24 cellular contexts compared by ENCODE assay signal in the genomic region with DNA sequence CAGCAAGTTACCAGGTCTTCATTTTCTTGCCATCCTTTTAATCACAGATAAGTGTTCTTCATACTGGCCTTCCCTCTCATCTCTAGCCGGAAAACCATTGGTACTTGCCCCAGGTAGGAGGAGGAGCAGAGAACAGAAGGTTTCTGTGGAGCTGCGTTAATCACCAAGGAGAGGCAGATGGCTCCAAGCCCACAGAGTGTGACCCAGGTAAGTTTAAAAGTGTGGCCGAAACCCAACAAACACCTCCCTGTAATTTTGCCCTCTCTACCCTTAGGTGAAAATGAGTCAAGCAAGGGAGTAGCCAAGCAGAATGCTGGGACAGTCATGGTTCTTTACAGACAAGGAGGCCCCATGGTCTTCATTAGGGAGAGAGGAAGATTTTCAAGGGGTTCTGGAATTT.
"Had no signal": no experiment of that assay in that cellular context is flagged by ENCODE, and none has a peak within 500 bp of the region (broad histone marks: within the 10 kb centered on the region; RNA-seq: fewer than 3 reads in every experiment).

No MANE protein-coding gene starts in this region.

- H3K4me3 ChIP-seq: dorsolateral prefrontal cortex, esophagus squamous epithelium, lung, neural progenitor cell, right lobe of liver, thyroid gland had no signal

- DNase-seq: cerebellar nuclear complex; dorsolateral prefrontal cortex; effector CD4-positive, alpha-beta T cell; esophagus squamous epithelium; hypothalamus; immature natural killer cell; islet precursor cell; mesendoderm; midbrain; naive thymus-derived CD4-positive, alpha-beta T cell; right lobe of liver; small intestine; stimulated activated CD4-positive, alpha-beta T cell treated with anti-CD3 and anti-CD28 coated beads, Interleukin-15, amount 100 ng/mL, for 24 hours; stimulated activated CD4-positive, alpha-beta T cell treated with anti-CD3 and anti-CD28 coated beads, Interleukin-2, amount 100 ng/mL, for 48 hours; stimulated activated naive B cell treated with anti-CD40 and anti-IgM and Interleukin-4, amounts not matched to agents 10 μg/mL and 1 μg/mL and 100 μg/mL, for 72 hours; thyroid gland had no signal

- H3K9ac ChIP-seq: neural progenitor cell, parathyroid adenoma had no signal

- H3K36me3 ChIP-seq: esophagus squamous epithelium, neural progenitor cell, right lobe of liver, thyroid gland had no signal

- H3K4me3 Mint-ChIP-seq: immature natural killer cell; naive thymus-derived CD4-positive, alpha-beta T cell; nephron; neural progenitor cell; stimulated activated naive B cell treated with anti-CD40 and anti-IgM and Interleukin-4, amounts not matched to agents 10 μg/mL and 1 μg/mL and 100 μg/mL, for 72 hours; stimulated activated naive CD8-positive, alpha-beta T cell treated with anti-CD3 and anti-CD28 coated beads, Interleukin-15, Interleukin-2, amounts not matched to agents 100 ng/mL and 50 ng/mL, for 24 hours; type B pancreatic cell had no signal

- H3K4me1 ChIP-seq: neural progenitor cell, parathyroid adenoma had no signal

- H3K79me2 ChIP-seq: parathyroid adenoma had no signal

- H3K27ac Mint-ChIP-seq: immature natural killer cell; nephron; neural progenitor cell; progenitor cell of endocrine pancreas; stimulated activated naive B cell treated with anti-CD40 and anti-IgM and Interleukin-4, amounts not matched to agents 10 μg/mL and 1 μg/mL and 100 μg/mL, for 72 hours; stimulated activated naive CD8-positive, alpha-beta T cell treated with anti-CD3 and anti-CD28 coated beads, Interleukin-15, Interleukin-2, amounts not matched to agents 100 ng/mL and 50 ng/mL, for 24 hours; type B pancreatic cell had no signal

- H3K4me2 ChIP-seq: neural progenitor cell had no signal

- H3K9me3 ChIP-seq: esophagus squamous epithelium, right lobe of liver, thyroid gland had no signal

- ATAC-seq: left lobe of liver; naive thymus-derived CD4-positive, alpha-beta T cell; right lobe of liver; stimulated activated naive B cell treated with anti-CD40 and anti-IgM and Interleukin-4, amounts not matched to agents 10 μg/mL and 1 μg/mL and 100 μg/mL, for 72 hours had no signal

- H2AFZ ChIP-seq: neural progenitor cell, parathyroid adenoma had no signal

- H3K36me3 Mint-ChIP-seq: immature natural killer cell; neural progenitor cell; stimulated activated naive B cell treated with anti-CD40 and anti-IgM and Interleukin-4, amounts not matched to agents 10 μg/mL and 1 μg/mL and 100 μg/mL, for 72 hours; type B pancreatic cell had no signal

- H3K27ac ChIP-seq: dorsolateral prefrontal cortex, neural progenitor cell, parathyroid adenoma, right lobe of liver, thyroid gland had no signal

- H3K27me3 Mint-ChIP-seq: progenitor cell of endocrine pancreas; stimulated activated naive B cell treated with anti-CD40 and anti-IgM and Interleukin-4, amounts not matched to agents 10 μg/mL and 1 μg/mL and 100 μg/mL, for 72 hours; stimulated activated naive CD8-positive, alpha-beta T cell treated with anti-CD3 and anti-CD28 coated beads, Interleukin-15, Interleukin-2, amounts not matched to agents 100 ng/mL and 50 ng/mL, for 24 hours; type B pancreatic cell had no signal

- H3K27me3 ChIP-seq: dorsolateral prefrontal cortex, esophagus squamous epithelium, neural progenitor cell, right lobe of liver, thyroid gland had no signal

- H3K4me1 Mint-ChIP-seq: immature natural killer cell, nephron, neural progenitor cell had no signal
